ENCODE assay signal across 15 cellular contexts in the genomic region with DNA sequence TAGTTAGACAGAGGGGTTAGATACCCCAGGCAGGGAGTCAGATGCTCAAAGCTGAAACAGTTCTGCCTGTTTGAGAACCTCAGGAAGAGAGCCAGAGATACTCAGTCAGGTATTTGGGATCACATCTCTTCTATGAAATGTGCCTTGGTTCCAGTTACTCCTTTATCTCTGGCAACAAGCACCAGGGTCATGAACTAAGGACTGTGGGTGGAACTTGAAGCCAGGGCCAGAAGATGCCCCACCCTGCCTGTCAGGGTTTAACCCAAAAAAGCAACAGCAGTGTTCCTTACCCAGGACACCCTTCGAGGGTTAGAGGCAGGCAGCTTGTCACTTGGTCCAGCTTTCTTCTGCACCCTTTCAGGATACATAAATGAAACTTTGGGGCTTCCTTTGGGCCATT. TPM values are rescaled to one million over a fixed set of nuclear protein-coding genes. Genes with fewer than 3 reads are reported as not detected.
"Had no signal": no experiment of that assay in that cellular context is flagged by ENCODE, and none has a peak within 500 bp of the region (broad histone marks: within the 10 kb centered on the region; RNA-seq: fewer than 3 reads in every experiment).

No MANE protein-coding gene starts in this region.

- H3K4me3 ChIP-seq: esophagus muscularis mucosa, gastrocnemius medialis, lung, psoas muscle had no signal

- ATAC-seq: gastrocnemius medialis, left lobe of liver, psoas muscle had no signal

- DNase-seq: effector memory CD4-positive, alpha-beta T cell; gastrocnemius medialis; islet precursor cell; mesenchymal stem cell; naive B cell; psoas muscle; retina; small intestine; stimulated activated CD4-positive, alpha-beta T cell treated with anti-CD3 and anti-CD28 coated beads, Interleukin-12 subunit alpha, Interleukin-12 subunit beta, amount 100 ng/mL, for 4 hours; stimulated activated naive CD4-positive, alpha-beta T cell had no signal

- H3K4me1 ChIP-seq: esophagus muscularis mucosa, gastrocnemius medialis, psoas muscle had no signal

- H3K27ac ChIP-seq: esophagus muscularis mucosa, gastrocnemius medialis, neutrophil, psoas muscle had no signal

- H3K27me3 ChIP-seq: gastrocnemius medialis had no signal

- H3K36me3 ChIP-seq: esophagus muscularis mucosa, gastrocnemius medialis, neutrophil had no signal

- H3K9me3 ChIP-seq: esophagus muscularis mucosa, gastrocnemius medialis, neutrophil, psoas muscle had no signal

RNA-seq across cellular contexts. Expression of gene WT1, which starts 15.0 kb away (rescaled TPM):
- total RNA-seq: gastrocnemius medialis, left lobe of liver had no signal
- polyA plus RNA-seq: neural cell, small intestine had no signal
